Comparison of ENCODE assay signal across 8 cellular contexts in genomic region chr11:65316311-65316978, GRCh38. TPM values are rescaled to one million over a fixed set of nuclear protein-coding genes. Genes with fewer than 3 reads are reported as not detected.
A peak's percentile ranks its signal among the peaks of the same experiment; 100 is the strongest.
DNase-seq lines count a peak whose midpoint lies in the region; ATAC-seq and TF ChIP-seq lines count a peak whose summit lies in the region.

No MANE protein-coding gene starts in this region.

- H3K9me3 ChIP-seq in SU-DHL-6 (ENCODE audit: insufficient read depth, low read length) (no peaks in the 10 kb centered on the region), gastroesophageal sphincter (no peaks in the 10 kb centered on the region), sigmoid colon (no peaks in the 10 kb centered on the region)

- peaks cover 0 to 89% (median 29%) of the 10 kb centered on the region in 3 donors for H3K4me1 ChIP-seq in gastroesophageal sphincter
- H3K4me1 ChIP-seq in sigmoid colon, result peaks cover 0 to 76% (median 61%) of the 10 kb centered on the region in 4 donors

- no peaks in the 10 kb centered on the region for H4K20me1 ChIP-seq in SU-DHL-6 (ENCODE audit: low read depth, low read length)

- H3K4me3 ChIP-seq in SU-DHL-6 (ENCODE audit: insufficient read depth, low read length, poor library complexity, severe bottlenecking) (no peak overlapping the region), gastroesophageal sphincter (peak overlapping the region; percentile 71 to 98), sigmoid colon (peak overlapping the region; percentile 78 to 94 (median 82))

- no peak for TF ChIP-seq POLR2A in gastroesophageal sphincter (IDR thresholded peaks at IDR 0.05)
- TF ChIP-seq POLR2A in sigmoid colon (IDR thresholded peaks at IDR 0.05), result no peak

- WGBS in gastroesophageal sphincter (ENCODE audit: low coverage in 1 of 2), 2 donors, result 0 to 33% methylated on average over 1 to 7 of the region's 18 CpGs
- WGBS in sigmoid colon, 2 donors, result 21 to 54% methylated on average over 18 of the region's 18 CpGs

- H3K4me2 ChIP-seq in SU-DHL-6 (ENCODE audit: low read depth, low read length, poor library complexity, severe bottlenecking), result peak overlapping the region; percentile 93

- H3K79me2 ChIP-seq in SU-DHL-6 (ENCODE audit: insufficient read depth, low read length), result no peaks in the 10 kb centered on the region

- DNase-seq in H4 (ENCODE audit: low spot score) (peak; percentile 41), sigmoid colon (peak; percentile 89), DMS79 (lab: John Stamatoyannopoulos, UW) (no peak), GF-D8 (lab: John Stamatoyannopoulos, UW) (no peak)

- H3K9me2 ChIP-seq in SU-DHL-6 (replicated peaks; ENCODE audit: insufficient read depth, low read length), result no peaks in the 10 kb centered on the region

- no peak for TF ChIP-seq EP300 in gastroesophageal sphincter (IDR thresholded peaks at IDR 0.05)
- no peak for TF ChIP-seq EP300 in sigmoid colon (IDR thresholded peaks at IDR 0.05)

- H3K27ac ChIP-seq in SU-DHL-6 (ENCODE audit: low read depth, low read length) (no peak overlapping the region), gastroesophageal sphincter (peak overlapping the region; percentile 84 to 99 (median 98)), sigmoid colon (peak overlapping the region; percentile 95 to 98 (median 98))

- H3K36me3 ChIP-seq in SU-DHL-6 (ENCODE audit: low read length) (no peaks in the 10 kb centered on the region), gastroesophageal sphincter (peaks cover 0 to 21% of the 10 kb centered on the region in 2 donors), sigmoid colon (peaks cover 7 to 16% (median 10%) of the 10 kb centered on the region in 4 donors)

- intact Hi-C loops in sigmoid colon (cut with DNase I), result no loop called here

- 0 out of 2 replicates have a peak, but pooled peaks cover 4% of the 10 kb centered on the region for H3F3A ChIP-seq in SU-DHL-6 (ENCODE audit: insufficient read depth)

- H3K27me3 ChIP-seq in SU-DHL-6 (ENCODE audit: low read length) (no peaks in the 10 kb centered on the region), gastroesophageal sphincter (no peaks in the 10 kb centered on the region), sigmoid colon (no peaks in the 10 kb centered on the region)

- no peak for TF ChIP-seq CTCF in SU-DHL-6 (IDR thresholded peaks at IDR 0.05; ENCODE audit: insufficient read depth, low read length, poor library complexity, severe bottlenecking)
- no peak for TF ChIP-seq CTCF in gastroesophageal sphincter (IDR thresholded peaks at IDR 0.05)
- TF ChIP-seq CTCF in sigmoid colon (IDR thresholded peaks at IDR 0.05), result no peak

- no peak overlapping the region for H2AFZ ChIP-seq in SU-DHL-6 (ENCODE audit: low read depth, low read length, severe bottlenecking)

- no peak overlapping the region for H3K9ac ChIP-seq in SU-DHL-6 (ENCODE audit: low read length)

- ATAC-seq in gastroesophageal sphincter (peak; percentile 47), HG03571 (IDR thresholded peaks at IDR 0.05; ENCODE audit: unreplicated experiment) (no peak), GM19328 (IDR thresholded peaks at IDR 0.05; ENCODE audit: unreplicated experiment) (no peak)

RNA-seq across cellular contexts. Expression of gene CDC42EP2, which starts 1.8 kb away (rescaled TPM):
- total RNA-seq in H4 (2014; rRNA removed; shearing (Covaris generic)), result 1.9 and 2.5 TPM in 2 replicates
- total RNA-seq in gastroesophageal sphincter, result 10 to 100 TPM; 26.3 to 63.4 (median 42.8) TPM
- 10 to 100 TPM; 11.0 to 29.1 (median 16.5) TPM for total RNA-seq in sigmoid colon
- 10 to 100 TPM in 2 of 3 donors, 1 to 10 TPM in 1; 8.8 to 15.0 (median 11.4) TPM for polyA plus RNA-seq in sigmoid colon

RNA-seq across cellular contexts. Expression of gene DPF2, which starts 17.2 kb away (rescaled TPM):
- total RNA-seq in H4 (2014; rRNA removed; shearing (Covaris generic)), result 29.0 and 29.2 TPM in 2 replicates
- total RNA-seq in gastroesophageal sphincter, result 10 to 100 TPM; 42.5 to 72.7 (median 62.1) TPM
- 10 to 100 TPM; 28.5 to 51.2 (median 40.5) TPM for total RNA-seq in sigmoid colon
- polyA plus RNA-seq in sigmoid colon, result 10 to 100 TPM; 13.8 to 25.4 (median 14.1) TPM

RNA-seq across cellular contexts. Expression of gene TIGD3, which starts 38.1 kb away (rescaled TPM):
- 1.1 and 1.6 TPM in 2 replicates for total RNA-seq in H4 (2014; rRNA removed; shearing (Covaris generic))
- under 1 TPM in 2 of 4 donors, not detected in 2; 0.27 to 0.67 TPM for total RNA-seq in gastroesophageal sphincter
- under 1 TPM in 3 of 4 donors, not detected in 1; 0.14 to 0.36 (median 0.33) TPM for total RNA-seq in sigmoid colon
- under 1 TPM in 2 of 3 donors, not detected in 1; 0.69 to 0.96 TPM for polyA plus RNA-seq in sigmoid colon

RNA-seq across cellular contexts. Expression of gene POLA2, which starts 54.7 kb away (rescaled TPM):
- 33.0 and 40.9 TPM in 2 replicates for total RNA-seq in H4 (2014; rRNA removed; shearing (Covaris generic))
- total RNA-seq in gastroesophageal sphincter, result 10 to 100 TPM in 2 of 4 donors, 1 to 10 TPM in 2; 7.7 to 18.5 (median 13.2) TPM
- total RNA-seq in sigmoid colon, result 1 to 10 TPM; 3.6 to 8.8 (median 4.8) TPM
- 10 to 100 TPM in 1 of 3 donors, 1 to 10 TPM in 2; 4.6 to 13.4 (median 5.4) TPM for polyA plus RNA-seq in sigmoid colon

Comparison
In these comparisons a context has a peak if more than half of its experiments do, and no peak if none do; other contexts are left out.
1. DNase-seq: peak in H4 (single experiment) and sigmoid colon (single experiment); none in DMS79 (single experiment) and GF-D8 (single experiment).